In the genomic region with DNA sequence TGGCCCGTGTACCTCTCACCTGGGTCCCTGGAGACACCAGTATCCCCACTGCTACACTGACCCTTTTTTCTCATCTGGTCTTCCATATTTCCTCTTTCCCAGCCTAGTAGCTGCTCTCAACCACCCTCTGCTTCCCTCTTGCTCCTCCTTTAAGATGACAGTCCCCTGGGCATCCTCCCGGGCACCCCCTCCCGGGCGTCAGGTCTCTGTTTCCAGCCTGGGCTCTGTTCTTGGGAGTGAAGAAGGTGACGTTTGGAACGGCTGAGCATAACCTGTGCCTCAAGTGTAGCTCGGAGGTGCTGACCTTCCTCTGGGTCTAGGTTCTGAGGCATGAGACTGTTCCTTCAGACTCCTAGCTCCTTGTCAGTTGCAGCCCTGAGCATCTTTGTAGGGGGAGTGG, we compare ENCODE assay signal across 17 cellular contexts.
DNase-seq lines count a peak whose midpoint lies in the region; ATAC-seq and TF ChIP-seq lines count a peak whose summit lies in the region.
"Had no signal": no experiment of that assay in that cellular context is flagged by ENCODE, and none has a peak within 500 bp of the region (broad histone marks: within the 10 kb centered on the region; RNA-seq: fewer than 3 reads in every experiment).

No MANE protein-coding gene starts in this region.

- no peak for TF ChIP-seq CTCF in RWPE1 (conservative IDR thresholded peaks at IDR 0.05; ENCODE audit: low read depth)
- no peak for TF ChIP-seq CTCF in mesothelial cell of epicardium (IDR thresholded peaks at IDR 0.05; ENCODE audit: unreplicated experiment)
- no peak for TF ChIP-seq CTCF in type B pancreatic cell (conservative IDR thresholded peaks at IDR 0.05)

- peak overlapping the region; percentile 19; the same call in 1 of the 2 replicates for H3K27ac ChIP-seq in RWPE1

- peaks cover 12% of the 10 kb centered on the region for H3K36me3 Mint-ChIP-seq in activated naive CD8-positive, alpha-beta T cell treated with anti-CD3 and anti-CD28 coated beads for 36 hours
- peaks cover 8% of the 10 kb centered on the region for H3K36me3 Mint-ChIP-seq in activated naive CD8-positive, alpha-beta T cell treated with anti-CD3 and anti-CD28 coated beads, Interleukin-2, amount 50 U/mL, for 24 hours (ENCODE audit: low read depth)
- H3K36me3 Mint-ChIP-seq in mesothelial cell of epicardium (peaks cover under 1% of the 10 kb centered on the region), type B pancreatic cell (peaks cover 12% of the 10 kb centered on the region)

- H3K4me1 Mint-ChIP-seq in activated naive CD8-positive, alpha-beta T cell treated with anti-CD3 and anti-CD28 coated beads for 36 hours = no peaks in the 10 kb centered on the region
- peaks cover 3% of the 10 kb centered on the region for H3K4me1 Mint-ChIP-seq in activated naive CD8-positive, alpha-beta T cell treated with anti-CD3 and anti-CD28 coated beads, Interleukin-2, amount 50 U/mL, for 24 hours
- H3K4me1 Mint-ChIP-seq in mesothelial cell of epicardium = peaks cover 51% of the 10 kb centered on the region
- H3K4me1 Mint-ChIP-seq in type B pancreatic cell (ENCODE audit: unreplicated experiment) = peaks cover 45% of the 10 kb centered on the region

- no peak overlapping the region for H3K4me3 Mint-ChIP-seq in activated naive CD8-positive, alpha-beta T cell treated with anti-CD3 and anti-CD28 coated beads for 36 hours
- H3K4me3 Mint-ChIP-seq in activated naive CD8-positive, alpha-beta T cell treated with anti-CD3 and anti-CD28 coated beads, Interleukin-2, amount 50 U/mL, for 24 hours = no peak overlapping the region
- H3K4me3 Mint-ChIP-seq in mesothelial cell of epicardium (no peak overlapping the region), type B pancreatic cell (no peak overlapping the region)
- H3K4me3 Mint-ChIP-seq: HFFc6 had no signal

- peak overlapping the region; percentile 20 for H3K27ac Mint-ChIP-seq in activated naive CD8-positive, alpha-beta T cell treated with anti-CD3 and anti-CD28 coated beads for 36 hours
- no peak overlapping the region for H3K27ac Mint-ChIP-seq in activated naive CD8-positive, alpha-beta T cell treated with anti-CD3 and anti-CD28 coated beads, Interleukin-2, amount 50 U/mL, for 24 hours
- peak overlapping the region; percentile 89 for H3K27ac Mint-ChIP-seq in mesothelial cell of epicardium
- H3K27ac Mint-ChIP-seq in type B pancreatic cell = peak overlapping the region; percentile 23
- H3K27ac Mint-ChIP-seq: HFFc6 had no signal

- CTCF ChIA-PET in RWPE1 (lab: Yijun Ruan, JAX) = interaction anchor here (0.6 kb wide), 1 partner anchor 633 kb away, joined by 3 read pairs; no protein-coding TSS in a partner anchor

- ATAC-seq in activated naive CD8-positive, alpha-beta T cell treated with anti-CD3 and anti-CD28 coated beads, Interleukin-2, amount 50 U/mL, for 24 hours = no peak
- no peak for ATAC-seq in GM19452 (IDR thresholded peaks at IDR 0.05; ENCODE audit: unreplicated experiment)
- ATAC-seq: HepG2 had no signal

- no peaks in the 10 kb centered on the region for H3K27me3 Mint-ChIP-seq in activated naive CD8-positive, alpha-beta T cell treated with anti-CD3 and anti-CD28 coated beads for 36 hours
- no peaks in the 10 kb centered on the region for H3K27me3 Mint-ChIP-seq in activated naive CD8-positive, alpha-beta T cell treated with anti-CD3 and anti-CD28 coated beads, Interleukin-2, amount 50 U/mL, for 24 hours
- H3K27me3 Mint-ChIP-seq in mesothelial cell of epicardium (ENCODE audit: low read depth) (no peaks in the 10 kb centered on the region), type B pancreatic cell (no peaks in the 10 kb centered on the region)

- DNase-seq in activated naive CD8-positive, alpha-beta T cell treated with anti-CD3 and anti-CD28 coated beads for 36 hours = no peak
- no peak for DNase-seq in activated naive CD8-positive, alpha-beta T cell treated with anti-CD3 and anti-CD28 coated beads, Interleukin-2, amount 50 U/mL, for 24 hours
- DNase-seq in RWPE1 (ENCODE audit: low spot score) = no peak
- no peak for DNase-seq in mesothelial cell of epicardium (ENCODE audit: low spot score in 2 of 2, unreplicated experiment in 2 of 2)
- DNase-seq in type B pancreatic cell (ENCODE audit: extremely low spot score, unreplicated experiment) = no peak
- DNase-seq in RPMI8226 = no peak
- DNase-seq in effector CD4-positive, alpha-beta T cell = no peak
- DNase-seq: 8988T, DMS79 treated with DMSO at 0.1 percent for 48 hours, HFFc6, KBM-7, NCI-H1105 treated with DMSO at 0.1 percent for 48 hours, NCI-H1694, NCI-H2081 treated with DMSO at 0.1 percent for 48 hours, NCI-H446 treated with DMSO at 0.1 percent for 48 hours had no signal

- POLR2A ChIA-PET in RWPE1 (lab: Yijun Ruan, JAX; ENCODE audit: low non-redundant PET) = no interaction called here

- peaks cover 2% of the 10 kb centered on the region for H3K9me3 Mint-ChIP-seq in activated naive CD8-positive, alpha-beta T cell treated with anti-CD3 and anti-CD28 coated beads for 36 hours
- H3K9me3 Mint-ChIP-seq in activated naive CD8-positive, alpha-beta T cell treated with anti-CD3 and anti-CD28 coated beads, Interleukin-2, amount 50 U/mL, for 24 hours = peaks cover 3% of the 10 kb centered on the region
- H3K9me3 Mint-ChIP-seq in mesothelial cell of epicardium (no peaks in the 10 kb centered on the region), type B pancreatic cell (no peaks in the 10 kb centered on the region)
- H3K9me3 Mint-ChIP-seq: HFFc6 had no signal
